In genomic region chr6:149906405-149906804, GRCh38 we compare ENCODE assay signal across 23 cellular contexts. TPM values are rescaled to one million over a fixed set of nuclear protein-coding genes. Genes with fewer than 3 reads are reported as not detected.
DNase-seq lines count a peak whose midpoint lies in the region; ATAC-seq and TF ChIP-seq lines count a peak whose summit lies in the region.
"Had no signal": no experiment of that assay in that cellular context is flagged by ENCODE, and none has a peak within 500 bp of the region (broad histone marks: within the 10 kb centered on the region; RNA-seq: fewer than 3 reads in every experiment).

No MANE protein-coding gene starts in this region.

- H3K4me1 ChIP-seq in osteoblast (ENCODE audit: insufficient read depth, low read length), result no peaks in the 10 kb centered on the region
- H3K4me1 ChIP-seq: A549 had no signal

- no peaks in the 10 kb centered on the region for H3K27me3 ChIP-seq in osteoblast (ENCODE audit: insufficient read depth, low read length)

- peaks cover 11% of the 10 kb centered on the region for H3K9me3 Mint-ChIP-seq in activated T-cell treated with anti-CD3 and anti-CD28 coated beads, Interleukin-2, amount 50 U/mL, for 24 hours
- H3K9me3 Mint-ChIP-seq in endothelial cell (ENCODE audit: unreplicated experiment), result peaks cover 6% of the 10 kb centered on the region

- H3K27ac Mint-ChIP-seq in activated T-cell treated with anti-CD3 and anti-CD28 coated beads, Interleukin-2, amount 50 U/mL, for 24 hours, result no peak overlapping the region
- peak overlapping the region; percentile 26 for H3K27ac Mint-ChIP-seq in endothelial cell (ENCODE audit: unreplicated experiment)
- H3K27ac Mint-ChIP-seq: CD4-positive, alpha-beta T cell; CD8-positive, alpha-beta memory T cell; GM23338 had no signal

- H3K79me2 ChIP-seq in osteoblast (ENCODE audit: insufficient read depth, low read length), result no peaks in the 10 kb centered on the region

- no peak overlapping the region for H3K4me3 Mint-ChIP-seq in activated T-cell treated with anti-CD3 and anti-CD28 coated beads, Interleukin-2, amount 50 U/mL, for 24 hours
- H3K4me3 Mint-ChIP-seq in endothelial cell (ENCODE audit: unreplicated experiment), result no peak overlapping the region
- H3K4me3 Mint-ChIP-seq: CD4-positive, alpha-beta T cell; CD8-positive, alpha-beta memory T cell; GM23338; H9 had no signal

- H3K4me1 Mint-ChIP-seq in activated T-cell treated with anti-CD3 and anti-CD28 coated beads, Interleukin-2, amount 50 U/mL, for 24 hours (ENCODE audit: low read depth), result no peaks in the 10 kb centered on the region
- peaks cover 18% of the 10 kb centered on the region for H3K4me1 Mint-ChIP-seq in endothelial cell (ENCODE audit: unreplicated experiment)
- H3K4me1 Mint-ChIP-seq: CD8-positive, alpha-beta memory T cell; GM23338 had no signal

- H2AFZ ChIP-seq in osteoblast (ENCODE audit: low read length), result no peak overlapping the region
- H2AFZ ChIP-seq: GM23338 had no signal

- TF ChIP-seq CTCF in endothelial cell (IDR thresholded peaks at IDR 0.05; ENCODE audit: unreplicated experiment), result no peak
- TF ChIP-seq CTCF in osteoblast (IDR thresholded peaks at IDR 0.05; ENCODE audit: extremely low read depth, low read depth, low read length), result no peak

- DNase-seq in activated T-cell treated with anti-CD3 and anti-CD28 coated beads, Interleukin-2, amount 50 U/mL, for 1 hour, result peak; percentile 5
- DNase-seq in activated T-cell treated with anti-CD3 and anti-CD28 coated beads, Interleukin-2, amount 50 U/mL, for 24 hours, result no peak
- no peak for DNase-seq in endothelial cell (ENCODE audit: low spot score)
- DNase-seq in osteoblast (ENCODE audit: insufficient read length, low spot score, missing footprints), result peak; percentile 29
- DNase-seq in NCI-H510A (lab: John Stamatoyannopoulos, UW), result no peak
- DNase-seq: 8988T; ACHN; AML-193; CD4-positive, alpha-beta T cell; CD8-positive, alpha-beta memory T cell; DMS79; EL; GDM1; H9 had no signal

- H3K27ac ChIP-seq in osteoblast (ENCODE audit: low read depth, low read length), result no peak overlapping the region
- H3K27ac ChIP-seq: A549, C4-2B had no signal

- H3K4me2 ChIP-seq in osteoblast (ENCODE audit: insufficient read depth, low read length), result no peak overlapping the region
- H3K4me2 ChIP-seq: A549, GM23338 had no signal

- peaks cover 23% of the 10 kb centered on the region for H3K27me3 Mint-ChIP-seq in activated T-cell treated with anti-CD3 and anti-CD28 coated beads, Interleukin-2, amount 50 U/mL, for 24 hours
- peaks cover 2% of the 10 kb centered on the region for H3K27me3 Mint-ChIP-seq in endothelial cell (ENCODE audit: unreplicated experiment)

- no peaks in the 10 kb centered on the region for H3K36me3 ChIP-seq in osteoblast (ENCODE audit: insufficient read depth, low read length)
- H3K36me3 ChIP-seq: BE2C had no signal

- ATAC-seq in HG02938 (IDR thresholded peaks at IDR 0.05; ENCODE audit: unreplicated experiment) (no peak), GM18858 (IDR thresholded peaks at IDR 0.05; ENCODE audit: unreplicated experiment) (no peak)
- ATAC-seq: A549, GM12878, GM23338, HCT116 had no signal

- no peaks in the 10 kb centered on the region for H3K9me3 ChIP-seq in osteoblast (ENCODE audit: low read depth, low read length)
- H3K9me3 ChIP-seq: BE2C had no signal

- no peak overlapping the region for H3K4me3 ChIP-seq in osteoblast (ENCODE audit: insufficient read depth, low read length)
- H3K4me3 ChIP-seq: A549, GM12878, GM23338 had no signal

- no peaks in the 10 kb centered on the region for H3K36me3 Mint-ChIP-seq in activated T-cell treated with anti-CD3 and anti-CD28 coated beads, Interleukin-2, amount 50 U/mL, for 24 hours (ENCODE audit: low read depth)
- H3K36me3 Mint-ChIP-seq in endothelial cell (ENCODE audit: low read depth, unreplicated experiment), result peaks cover 10% of the 10 kb centered on the region

- no peaks in the 10 kb centered on the region for H4K20me1 ChIP-seq in osteoblast (ENCODE audit: insufficient read depth, low read length)

RNA-seq across cellular contexts. Expression of gene RAET1E, which starts 8.5 kb away (rescaled TPM):
- 0.28 TPM for total RNA-seq in endothelial cell (ENCODE audit: unreplicated experiment)
- total RNA-seq in osteoblast, result 0.36 and 0.88 TPM in 2 replicates
- total RNA-seq: CD4-positive, alpha-beta T cell; CD8-positive, alpha-beta memory T cell; GM12878; GM23338; H4; H9 had no signal

RNA-seq across cellular contexts. Expression of gene RAET1G, which starts 16.5 kb away (rescaled TPM):
- total RNA-seq in endothelial cell (ENCODE audit: unreplicated experiment) (3.8 TPM), osteoblast (1.5 and 1.8 TPM in 2 replicates)
- total RNA-seq: CD4-positive, alpha-beta T cell; CD8-positive, alpha-beta memory T cell; GM12878; GM23338; H4; H9 had no signal

RNA-seq across cellular contexts. Expression of gene ULBP2, which starts 35.4 kb away (rescaled TPM):
- 9.9 TPM for total RNA-seq in endothelial cell (ENCODE audit: unreplicated experiment)
- 2.5 and 3.2 TPM in 2 replicates for total RNA-seq in osteoblast
- total RNA-seq: GM23338, H9 had no signal

RNA-seq across cellular contexts. Expression of gene LRP11, which starts 42.2 kb away (rescaled TPM):
- 51.7 TPM for total RNA-seq in endothelial cell (ENCODE audit: unreplicated experiment)
- total RNA-seq in osteoblast, result 39.4 and 54.2 TPM in 2 replicates

RNA-seq across cellular contexts. Expression of gene ULBP1, which starts 57.3 kb away (rescaled TPM):
- total RNA-seq in endothelial cell (ENCODE audit: unreplicated experiment) (24.8 TPM), osteoblast (0.72 and 0.88 TPM in 2 replicates)
- total RNA-seq: GM12878 had no signal

Comparison
In these comparisons a context has a peak if more than half of its experiments do, and no peak if none do; other contexts are left out.
1. DNase-seq: peak in activated T-cell treated with anti-CD3 and anti-CD28 coated beads, Interleukin-2, amount 50 U/mL, for 1 hour (single experiment) and osteoblast (single experiment); none in activated T-cell treated with anti-CD3 and anti-CD28 coated beads, Interleukin-2, amount 50 U/mL, for 24 hours (single experiment), endothelial cell (single experiment) and NCI-H510A (single experiment).